Comparison of ENCODE assay signal across 8 cellular contexts in the genomic region with DNA sequence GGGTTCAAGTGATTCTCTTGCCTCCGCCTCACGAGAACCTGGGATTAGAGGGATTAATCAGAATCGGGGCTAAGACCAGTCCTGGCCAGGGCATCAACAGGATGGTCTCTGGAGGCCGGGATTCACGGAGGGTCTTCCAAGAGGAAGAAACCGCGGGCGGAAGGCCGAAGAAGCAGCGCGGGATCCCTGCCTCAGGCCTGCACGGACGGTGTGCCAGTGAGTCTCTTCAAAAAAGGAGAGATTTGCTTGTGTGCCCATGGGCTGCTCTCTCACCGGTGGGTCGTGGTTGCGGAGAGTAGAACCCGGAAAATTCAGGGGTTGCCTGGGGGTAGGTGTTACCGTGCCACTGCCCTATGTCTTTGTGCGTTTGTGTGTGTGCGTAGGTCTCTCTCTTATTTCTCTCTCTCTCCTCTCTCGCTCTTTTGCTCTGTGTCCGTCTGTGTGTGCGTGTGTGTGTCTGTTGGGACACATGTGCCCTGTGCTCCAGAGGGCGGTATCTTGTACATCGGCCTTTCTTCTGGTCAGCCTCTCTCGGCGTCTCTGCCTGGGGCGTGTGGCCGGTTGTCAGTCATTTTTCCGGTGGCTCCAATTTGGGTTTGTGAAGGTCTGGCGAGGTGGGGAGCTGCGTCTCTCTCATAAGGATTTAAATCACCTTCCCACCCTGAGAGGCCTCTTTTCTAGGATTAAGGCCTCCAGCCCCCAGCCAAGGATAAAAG.
"Had no signal": no experiment of that assay in that cellular context is flagged by ENCODE, and none has a peak within 500 bp of the region (broad histone marks: within the 10 kb centered on the region; RNA-seq: fewer than 3 reads in every experiment).

No MANE protein-coding gene starts in this region.

- DNase-seq: H9, HCEC 1CT, IMR-90, KBM-7 had no signal

- H3K4me3 ChIP-seq: GM23338 had no signal

- H3K4me2 ChIP-seq: GM23338 had no signal

- H3K4me3 Mint-ChIP-seq: GM23338, H9 had no signal

- H3K27ac Mint-ChIP-seq: GM23338, H9 had no signal

- H3K4me1 Mint-ChIP-seq: GM23338, H9 had no signal

- H2AFZ ChIP-seq: GM23338 had no signal

- ATAC-seq: GM23338 had no signal

- FAIRE-seq: H1, H54, HTR-8/SVneo had no signal
